Comparison of ENCODE assay signal across 13 cellular contexts in genomic region chr5:148336704-148337435, GRCh38. TPM values are rescaled to one million over a fixed set of nuclear protein-coding genes. Genes with fewer than 3 reads are reported as not detected.
A peak's percentile ranks its signal among the peaks of the same experiment; 100 is the strongest.
DNase-seq lines count a peak whose midpoint lies in the region; ATAC-seq and TF ChIP-seq lines count a peak whose summit lies in the region.
"Had no signal": no experiment of that assay in that cellular context is flagged by ENCODE, and none has a peak within 500 bp of the region (broad histone marks: within the 10 kb centered on the region; RNA-seq: fewer than 3 reads in every experiment).

No MANE protein-coding gene starts in this region.

- H2AFZ ChIP-seq in PC-3 (ENCODE audit: low read length): peak overlapping the region; percentile 45

- H3K36me3 ChIP-seq in PC-3 (ENCODE audit: low read depth, low read length) (no peaks in the 10 kb centered on the region), upper lobe of right lung (no peaks in the 10 kb centered on the region)

- ATAC-seq in GM21360 (IDR thresholded peaks at IDR 0.05; ENCODE audit: unreplicated experiment) (peak; percentile 80), HG03159 (IDR thresholded peaks at IDR 0.05; ENCODE audit: unreplicated experiment) (peak; percentile 84), PC-3 (peak; percentile 75), upper lobe of right lung (peak; percentile 30)
- ATAC-seq: activated T-helper 17 cell treated with anti-CD3 and anti-CD28 coated beads, Interleukin-2, amount 50 U/mL, for 72 hours had no signal

- DNase-seq in PC-3 (peak; percentile 70), upper lobe of right lung (no peak), HK-2 (ENCODE audit: unreplicated experiment) (no peak), T-helper 2 cell (no peak), NCI-H69 (lab: John Stamatoyannopoulos, UW) (no peak)
- DNase-seq: activated CD4-positive, alpha-beta T cell treated with anti-CD3 and anti-CD28 coated beads for 4 hours; NCI-H446 treated with DMSO at 0.1 percent for 48 hours; spleen had no signal

- H3K9me3 ChIP-seq in PC-3 (ENCODE audit: low read length) (no peaks in the 10 kb centered on the region), upper lobe of right lung (no peaks in the 10 kb centered on the region)
- H3K9me3 ChIP-seq: spleen had no signal

- CTCF ChIA-PET in PC-3 (lab: Charles Lee): interaction anchor here (1.4 kb wide), 1 partner anchor 23 kb away, joined by 3 read pairs; no protein-coding TSS in a partner anchor

- peaks cover 3% of the 10 kb centered on the region for H3F3A ChIP-seq in PC-3 (ENCODE audit: low read length, unreplicated experiment)

- BruUV-seq in PC-3 (replicated peaks; lab: Mats Ljungman, UMichigan): TSS peak; percentile 89

- H3K27ac ChIP-seq in PC-3 (ENCODE audit: low read length) (peak overlapping the region; percentile 59), upper lobe of right lung (no peak overlapping the region)
- H3K27ac ChIP-seq: spleen had no signal

- POLR2A ChIA-PET in PC-3 (lab: Charles Lee; ENCODE audit: unreplicated experiment): interaction anchor here (0.6 to 0.7 kb wide), 3 partner anchors 15 to 132 kb away, joined by 3 to 5 read pairs (median 3); no protein-coding TSS in a partner anchor

- intact Hi-C loops in PC-3 (cut with micrococcal nuclease): no loop called here
- intact Hi-C loops in upper lobe of right lung (cut with DNase I): no loop called here

- no peaks in the 10 kb centered on the region for H4K20me1 ChIP-seq in PC-3 (ENCODE audit: low read length)

- no peaks in the 10 kb centered on the region for H3K79me2 ChIP-seq in PC-3 (ENCODE audit: low read length)

- H3K9me2 ChIP-seq in PC-3 (replicated peaks; ENCODE audit: low read length): no peaks in the 10 kb centered on the region

- H3K27me3 ChIP-seq in PC-3 (ENCODE audit: low read length): no peaks in the 10 kb centered on the region
- H3K27me3 ChIP-seq in upper lobe of right lung: no peaks in the 10 kb centered on the region
- H3K27me3 ChIP-seq: spleen had no signal

- H3K9ac ChIP-seq in PC-3 (ENCODE audit: low read length): no peak overlapping the region

- no peak overlapping the region for H3K4me3 ChIP-seq in PC-3 (ENCODE audit: low read length)
- H3K4me3 ChIP-seq in upper lobe of right lung: no peak overlapping the region
- H3K4me3 ChIP-seq: spleen had no signal

- TF ChIP-seq CTCF in PC-3 (conservative IDR thresholded peaks at IDR 0.05; ENCODE audit: low read depth, low read length): no peak
- no peak for TF ChIP-seq CTCF in upper lobe of right lung (IDR thresholded peaks at IDR 0.05)

- H3K4me2 ChIP-seq in PC-3 (ENCODE audit: low read length): peak overlapping the region; percentile 36

- peaks cover 22% of the 10 kb centered on the region for H3K4me1 ChIP-seq in PC-3 (ENCODE audit: insufficient read depth, low read length)
- no peaks in the 10 kb centered on the region for H3K4me1 ChIP-seq in upper lobe of right lung
- H3K4me1 ChIP-seq: spleen had no signal

RNA-seq across cellular contexts. Expression of gene SPINK9, which starts 1.5 kb away (rescaled TPM):
- total RNA-seq in PC-3 (2014; rRNA removed) (not detected in 2 replicates), upper lobe of right lung (not detected)
- total RNA-seq: activated T-helper 17 cell treated with anti-CD3 and anti-CD28 coated beads, Interleukin-2, amount 50 U/mL, for 72 hours; cardiac septum; neural crest cell; spleen had no signal

RNA-seq across cellular contexts. Expression of gene SPINK7, which starts 24.6 kb away (rescaled TPM):
- total RNA-seq in PC-3 (2014; rRNA removed) (0.15 TPM in 1 of 2 replicates, not detected in the other), upper lobe of right lung (not detected)
- total RNA-seq: activated T-helper 17 cell treated with anti-CD3 and anti-CD28 coated beads, Interleukin-2, amount 50 U/mL, for 72 hours; cardiac septum; neural crest cell; spleen had no signal

RNA-seq across cellular contexts. Expression of gene FBXO38, which starts 46.9 kb away (rescaled TPM):
- total RNA-seq in PC-3 (2014; rRNA removed) (42.7 and 52.3 TPM in 2 replicates), upper lobe of right lung (67.1 TPM)

Comparison
In these comparisons a context has a peak if more than half of its experiments do, and no peak if none do; other contexts are left out.
1. ATAC-seq: peak in every context shown above with its lines; median percentile 84 in HG03159; 80 in GM21360; 75 in PC-3; 30 in upper lobe of right lung.